1 cellular context compared by ENCODE assay signal in genomic region chr19:7652061-7652641, GRCh38.
A peak's percentile ranks its signal among the peaks of the same experiment; 100 is the strongest.
TF ChIP-seq lines count a peak whose summit lies in the region.

No MANE protein-coding gene starts in this region.

TF ChIP-seq in K562, 482 proteins besides CTCF, POLR2A, EP300 and RAD21 (continued from another document and continues in another):
- TF ChIP-seq E2F8 (IDR thresholded peaks at IDR 0.05; ENCODE audit: low read depth, partially characterized antibody) (peak; percentile 71), ETV6 (IDR thresholded peaks at IDR 0.05; ENCODE audit: borderline replicate concordance in 1 of 2, low read depth in 2 of 2, low read length in 1 of 2) (0 out of 4 replicates have a peak, but pooled peaks of 1 of the 2 experiments have one; percentile 53), ETV6 (CRISPR knock-in tag; IDR thresholded peaks at IDR 0.05; ENCODE audit: borderline replicate concordance) (no peak), CTCFL (IDR thresholded peaks at IDR 0.05; ENCODE audit: borderline replicate concordance, insufficient read depth, low read depth, low read length, poor library complexity, severe bottlenecking) (peak; percentile 39), CBX5 (IDR thresholded peaks at IDR 0.05; ENCODE audit: borderline replicate concordance, low read depth) (no peak), ARID1B (IDR thresholded peaks at IDR 0.05) (peak; percentile 52; the same call in 1 of the 2 replicates), ELF4 (CRISPR knock-in tag; IDR thresholded peaks at IDR 0.05) (no peak), ARID3B (CRISPR knock-in tag; IDR thresholded peaks at IDR 0.05; ENCODE audit: borderline replicate concordance) (no peak), ZNF699 (CRISPR knock-in tag; IDR thresholded peaks at IDR 0.05; ENCODE audit: insufficient replicate concordance) (no peak), IRF9 (tag; IDR thresholded peaks at IDR 0.05) (peak; percentile 35; the same call in 1 of the 2 replicates), LEF1 (IDR thresholded peaks at IDR 0.05) (peak; percentile 100), NFYB (IDR thresholded peaks at IDR 0.05; ENCODE audit: extremely low read depth, insufficient read length) (no peak), ZNF263 (CRISPR knock-in tag; IDR thresholded peaks at IDR 0.05; ENCODE audit: borderline replicate concordance) (0 out of 2 replicates have a peak, but pooled peaks have one; percentile 47), HDAC6 (IDR thresholded peaks at IDR 0.05; ENCODE audit: low read depth, low read length) (no peak), ZSCAN32 (CRISPR knock-in tag; IDR thresholded peaks at IDR 0.05) (peak; percentile 32; the same call in 1 of the 2 replicates), RNF2 (IDR thresholded peaks at IDR 0.05) (peak; percentile 48; the same call in 1 of the 2 replicates), MEF2D (tag; conservative IDR thresholded peaks at IDR 0.05; ENCODE audit: low read depth) (peak; percentile 71; the same call in 1 of the 2 replicates), KLF16 (IDR thresholded peaks at IDR 0.05) (peak; percentile 63; the same call in 1 of the 2 replicates), SMAD4 (CRISPR knock-in tag; conservative IDR thresholded peaks at IDR 0.05) (peak; percentile 99), SMARCE1 (IDR thresholded peaks at IDR 0.05) (peak; percentile 35; the same call in 1 of the 2 replicates), CBFA2T2 (conservative IDR thresholded peaks at IDR 0.05) (0 out of 2 replicates have a peak, but pooled peaks have one; percentile 15), HDAC3 (IDR thresholded peaks at IDR 0.05; ENCODE audit: borderline replicate concordance, partially characterized antibody) (peak; percentile 89), FOXK1 (CRISPR knock-in tag; IDR thresholded peaks at IDR 0.05; ENCODE audit: borderline replicate concordance) (peak; percentile 39; the same call in 1 of the 2 replicates), ZNF431 (CRISPR knock-in tag; IDR thresholded peaks at IDR 0.05) (0 out of 2 replicates have a peak, but pooled peaks have one; percentile 18), TBL1XR1 (IDR thresholded peaks at IDR 0.05; ENCODE audit: low read length in 2 of 2) (peak in 1 of 2 experiments; percentile 84; a peak in 1 of 4 replicates), ZNF146 (CRISPR knock-in tag; IDR thresholded peaks at IDR 0.05; ENCODE audit: unreplicated experiment) (no peak), NR2C2 (CRISPR knock-in tag; IDR thresholded peaks at IDR 0.05) (peak; percentile 81), NR2C2 (tag; IDR thresholded peaks at IDR 0.05) (peak; percentile 95), SMARCA4 (IDR thresholded peaks at IDR 0.05) (peak; percentile 81; the same call in 1 of the 2 replicates), DMBX1 (CRISPR knock-in tag; IDR thresholded peaks at IDR 0.05; ENCODE audit: borderline replicate concordance) (peak; percentile 53; the same call in 1 of the 2 replicates), FOXK2 (conservative IDR thresholded peaks at IDR 0.05 in 1 of 2, IDR thresholded peaks at IDR 0.05 in 1 of 2; ENCODE audit: low read depth in 2 of 2) (0 out of 4 replicates have a peak, but pooled peaks of 1 of the 2 experiments have one; percentile 26), CEBPG (CRISPR knock-in tag; IDR thresholded peaks at IDR 0.05) (peak; percentile 98), CEBPG (tag; conservative IDR thresholded peaks at IDR 0.05 in 1 of 2, IDR thresholded peaks at IDR 0.05 in 1 of 2) (peak; percentile 96 to 99)
- TF ChIP-seq, protein P1, sequence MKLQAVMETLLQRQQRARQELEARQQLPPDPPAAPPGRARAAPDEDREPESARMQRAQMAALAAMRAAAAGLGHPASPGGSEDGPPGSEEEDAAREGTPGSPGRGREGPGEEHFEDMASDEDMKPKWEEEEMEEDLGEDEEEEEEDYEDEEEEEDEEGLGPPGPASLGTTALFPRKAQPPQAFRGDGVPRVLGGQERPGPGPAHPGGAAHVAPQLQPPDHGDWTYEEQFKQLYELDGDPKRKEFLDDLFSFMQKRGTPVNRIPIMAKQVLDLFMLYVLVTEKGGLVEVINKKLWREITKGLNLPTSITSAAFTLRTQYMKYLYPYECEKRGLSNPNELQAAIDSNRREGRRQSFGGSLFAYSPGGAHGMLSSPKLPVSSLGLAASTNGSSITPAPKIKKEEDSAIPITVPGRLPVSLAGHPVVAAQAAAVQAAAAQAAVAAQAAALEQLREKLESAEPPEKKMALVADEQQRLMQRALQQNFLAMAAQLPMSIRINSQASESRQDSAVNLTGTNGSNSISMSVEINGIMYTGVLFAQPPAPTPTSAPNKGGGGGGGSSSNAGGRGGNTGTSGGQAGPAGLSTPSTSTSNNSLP (IDR thresholded peaks at IDR 0.05; ENCODE audit: borderline replicate concordance, low read depth, low read length) = peak; percentile 24; the same call in 1 of the 2 replicates
- TF ChIP-seq, protein P2, sequence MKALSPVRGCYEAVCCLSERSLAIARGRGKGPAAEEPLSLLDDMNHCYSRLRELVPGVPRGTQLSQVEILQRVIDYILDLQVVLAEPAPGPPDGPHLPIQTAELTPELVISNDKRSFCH (CRISPR knock-in tag; IDR thresholded peaks at IDR 0.05) = no peak
- TF ChIP-seq, protein P2 (tag; IDR thresholded peaks at IDR 0.05) = 0 out of 2 replicates have a peak, but pooled peaks have one; percentile 19
- TF ChIP-seq, protein P3, sequence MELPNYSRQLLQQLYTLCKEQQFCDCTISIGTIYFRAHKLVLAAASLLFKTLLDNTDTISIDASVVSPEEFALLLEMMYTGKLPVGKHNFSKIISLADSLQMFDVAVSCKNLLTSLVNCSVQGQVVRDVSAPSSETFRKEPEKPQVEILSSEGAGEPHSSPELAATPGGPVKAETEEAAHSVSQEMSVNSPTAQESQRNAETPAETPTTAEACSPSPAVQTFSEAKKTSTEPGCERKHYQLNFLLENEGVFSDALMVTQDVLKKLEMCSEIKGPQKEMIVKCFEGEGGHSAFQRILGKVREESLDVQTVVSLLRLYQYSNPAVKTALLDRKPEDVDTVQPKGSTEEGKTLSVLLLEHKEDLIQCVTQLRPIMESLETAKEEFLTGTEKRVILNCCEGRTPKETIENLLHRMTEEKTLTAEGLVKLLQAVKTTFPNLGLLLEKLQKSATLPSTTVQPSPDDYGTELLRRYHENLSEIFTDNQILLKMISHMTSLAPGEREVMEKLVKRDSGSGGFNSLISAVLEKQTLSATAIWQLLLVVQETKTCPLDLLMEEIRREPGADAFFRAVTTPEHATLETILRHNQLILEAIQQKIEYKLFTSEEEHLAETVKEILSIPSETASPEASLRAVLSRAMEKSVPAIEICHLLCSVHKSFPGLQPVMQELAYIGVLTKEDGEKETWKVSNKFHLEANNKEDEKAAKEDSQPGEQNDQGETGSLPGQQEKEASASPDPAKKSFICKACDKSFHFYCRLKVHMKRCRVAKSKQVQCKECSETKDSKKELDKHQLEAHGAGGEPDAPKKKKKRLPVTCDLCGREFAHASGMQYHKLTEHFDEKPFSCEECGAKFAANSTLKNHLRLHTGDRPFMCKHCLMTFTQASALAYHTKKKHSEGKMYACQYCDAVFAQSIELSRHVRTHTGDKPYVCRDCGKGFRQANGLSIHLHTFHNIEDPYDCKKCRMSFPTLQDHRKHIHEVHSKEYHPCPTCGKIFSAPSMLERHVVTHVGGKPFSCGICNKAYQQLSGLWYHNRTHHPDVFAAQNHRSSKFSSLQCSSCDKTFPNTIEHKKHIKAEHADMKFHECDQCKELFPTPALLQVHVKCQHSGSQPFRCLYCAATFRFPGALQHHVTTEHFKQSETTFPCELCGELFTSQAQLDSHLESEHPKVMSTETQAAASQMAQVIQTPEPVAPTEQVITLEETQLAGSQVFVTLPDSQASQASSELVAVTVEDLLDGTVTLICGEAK (IDR thresholded peaks at IDR 0.05) = peak; percentile 52
- TF ChIP-seq, protein P3 (CRISPR knock-in tag; IDR thresholded peaks at IDR 0.05) = no peak
- TF ChIP-seq, protein P4, sequence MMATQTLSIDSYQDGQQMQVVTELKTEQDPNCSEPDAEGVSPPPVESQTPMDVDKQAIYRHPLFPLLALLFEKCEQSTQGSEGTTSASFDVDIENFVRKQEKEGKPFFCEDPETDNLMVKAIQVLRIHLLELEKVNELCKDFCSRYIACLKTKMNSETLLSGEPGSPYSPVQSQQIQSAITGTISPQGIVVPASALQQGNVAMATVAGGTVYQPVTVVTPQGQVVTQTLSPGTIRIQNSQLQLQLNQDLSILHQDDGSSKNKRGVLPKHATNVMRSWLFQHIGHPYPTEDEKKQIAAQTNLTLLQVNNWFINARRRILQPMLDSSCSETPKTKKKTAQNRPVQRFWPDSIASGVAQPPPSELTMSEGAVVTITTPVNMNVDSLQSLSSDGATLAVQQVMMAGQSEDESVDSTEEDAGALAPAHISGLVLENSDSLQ (IDR thresholded peaks at IDR 0.05) = peak; percentile 30; the same call in 1 of the 2 replicates
